ENCODE assay signal across 33 cellular contexts in genomic region chr14:38850664-38851063, GRCh38.
"Had no signal": no experiment of that assay in that cellular context is flagged by ENCODE, and none has a peak within 500 bp of the region (broad histone marks: within the 10 kb centered on the region; RNA-seq: fewer than 3 reads in every experiment).

No MANE protein-coding gene starts in this region.

- H3K27me3 ChIP-seq: adrenal gland, ascending aorta, body of pancreas, brain microvascular endothelial cell, cardiac muscle cell had no signal

- H3K9me3 ChIP-seq: adrenal gland, ascending aorta, body of pancreas, breast epithelium had no signal

- DNase-seq: activated effector memory CD4-positive, alpha-beta T cell treated with anti-CD3 and anti-CD28 coated beads, Interleukin-2, amount 50 U/mL, for 16 hours; activated effector memory CD4-positive, alpha-beta T cell treated with Interleukin-2 at 50 U/mL for 16 hours; activated gamma-delta T cell; activated gamma-delta T cell treated with Interleukin-2 at 50 U/mL for 16 hours; activated naive CD4-positive, alpha-beta T cell; activated naive CD4-positive, alpha-beta T cell treated with anti-CD3 and anti-CD28 coated beads for 36 hours; activated naive CD4-positive, alpha-beta T cell treated with anti-CD3 and anti-CD28 coated beads, Interleukin-2, amount 10 ng/mL, durations not matched to agents 7 days and 5 days; activated naive CD4-positive, alpha-beta T cell treated with anti-CD3 and anti-CD28 coated beads, Interleukin-2, amount 50 U/mL, for 16 hours; activated naive CD4-positive, alpha-beta T cell treated with Interleukin-2 at 50 U/mL for 16 hours; activated naive CD8-positive, alpha-beta T cell treated with anti-CD3 and anti-CD28 coated beads for 36 hours; activated naive CD8-positive, alpha-beta T cell treated with anti-CD3 and anti-CD28 coated beads, Interleukin-2, amount 10 ng/mL, durations not matched to agents 7 days and 5 days; activated naive CD8-positive, alpha-beta T cell treated with anti-CD3 and anti-CD28 coated beads, Interleukin-2, amount 50 U/mL, for 24 hours; activated T-cell treated with anti-CD3 and anti-CD28 coated beads, Interleukin-2, amount 50 U/mL, for 1 hour; activated T-cell treated with anti-CD3 and anti-CD28 coated beads, Interleukin-2, amount 50 U/mL, for 24 hours; activated T-cell treated with anti-CD3 and anti-CD28 coated beads, Interleukin-2, amount 50 U/mL, for 4 hours; activated T-cell treated with anti-CD3 and anti-CD28 coated beads, Interleukin-2, amount 50 U/mL, for 72 hours; adrenal gland; amniotic stem cell; amygdala; anterior cingulate cortex; aorta; body of pancreas; brain microvascular endothelial cell; caudate nucleus; central memory CD4-positive, alpha-beta T cell; cerebellar nuclear complex had no signal

- FAIRE-seq: astrocyte, bronchial epithelial cell had no signal

- ATAC-seq: activated naive CD4-positive, alpha-beta T cell treated with anti-CD3 and anti-CD28 coated beads, Interleukin-2, amount 50 U/mL, for 72 hours; activated naive CD8-positive, alpha-beta T cell treated with anti-CD3 and anti-CD28 coated beads, Interleukin-2, amount 50 U/mL, for 24 hours; activated T-cell treated with anti-CD3 and anti-CD28 coated beads, Interleukin-2, amount 50 U/mL, for 4 hours; activated T-cell treated with anti-CD3 and anti-CD28 coated beads, Interleukin-2, amount 50 U/mL, for 72 hours; activated T-helper 17 cell treated with anti-CD3 and anti-CD28 coated beads, Interleukin-2, amount 50 U/mL, for 72 hours; body of pancreas had no signal

- H3K4me1 ChIP-seq: adrenal gland, ascending aorta, body of pancreas, breast epithelium had no signal

- H3K4me3 ChIP-seq: adrenal gland, ascending aorta, body of pancreas, breast epithelium, cardiac muscle cell had no signal

- H3K36me3 ChIP-seq: adrenal gland, ascending aorta, brain microvascular endothelial cell, breast epithelium, cardiac muscle cell had no signal

- H3K27ac ChIP-seq: adrenal gland, ascending aorta, body of pancreas, brain microvascular endothelial cell, breast epithelium, cardiac muscle cell had no signal
